8 cellular contexts compared by ENCODE assay signal in the genomic region with DNA sequence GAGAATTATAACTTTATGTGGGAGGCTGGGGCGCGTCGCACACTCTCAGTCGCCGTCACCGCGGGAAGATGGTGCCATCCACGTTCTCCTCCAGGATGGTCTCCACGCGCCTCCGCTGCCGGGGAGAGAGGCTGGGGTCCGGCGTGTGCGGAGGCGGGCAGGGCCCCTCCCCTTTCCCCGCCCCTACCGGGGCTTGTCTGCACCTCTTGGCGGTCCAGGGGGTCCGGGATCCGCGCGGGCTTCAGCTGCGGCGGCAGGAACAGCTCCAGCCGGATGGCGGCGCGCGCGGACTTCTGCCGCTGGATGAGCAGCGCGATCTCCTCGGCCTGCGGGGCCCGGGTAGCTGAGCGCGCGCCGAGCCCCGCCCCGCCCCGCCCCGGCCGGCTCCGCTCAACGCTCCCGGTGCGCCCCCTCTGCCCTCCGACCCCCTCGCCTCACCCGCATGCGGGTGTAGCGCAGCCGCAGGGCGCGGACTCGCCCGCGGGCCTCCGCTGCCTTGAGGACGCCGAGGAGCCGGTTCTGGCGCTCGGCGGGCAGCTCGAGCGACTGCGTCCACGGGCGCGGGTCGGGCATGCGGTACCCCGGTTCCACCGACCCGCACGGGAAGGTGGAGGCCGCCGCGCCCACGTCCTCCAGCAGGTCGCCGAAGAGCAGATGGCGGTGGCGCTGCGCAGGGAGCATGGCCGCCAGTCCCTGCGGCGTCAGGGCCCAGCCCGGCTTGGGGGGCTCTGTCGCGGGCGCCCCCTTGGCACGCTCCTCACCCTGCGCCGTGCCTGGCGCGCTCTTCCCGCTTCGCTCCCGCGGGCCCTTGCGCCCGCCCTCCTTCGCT. TPM values are rescaled to one million over a fixed set of nuclear protein-coding genes. Genes with fewer than 3 reads are reported as not detected.
DNase-seq lines count a peak whose midpoint lies in the region; ATAC-seq and TF ChIP-seq lines count a peak whose summit lies in the region.

No MANE protein-coding gene starts in this region.

- TF ChIP-seq RAD21 in Ishikawa (IDR thresholded peaks at IDR 0.05; ENCODE audit: low read depth) = peak; percentile 76

- no peaks in the 10 kb centered on the region for H3K9me3 ChIP-seq in tibial artery

- intact Hi-C loops in tibial artery (cut with DNase I; ENCODE audit: low total_unique reads) = no loop called here

- peaks cover 51% of the 10 kb centered on the region for H3K27me3 ChIP-seq in foreskin keratinocyte
- H3K27me3 ChIP-seq in tibial artery = peaks cover 3 to 38% of the 10 kb centered on the region in 2 donors

- TF ChIP-seq EP300 in Ishikawa (IDR thresholded peaks at IDR 0.05; ENCODE audit: borderline replicate concordance) = no peak

- peak; percentile 57 for ATAC-seq in foreskin keratinocyte
- ATAC-seq in GM21381 (IDR thresholded peaks at IDR 0.05; ENCODE audit: unreplicated experiment) = no peak

- H3K4me3 ChIP-seq in tibial artery = peak overlapping the region; percentile 46 to 57

- TF ChIP-seq CTCF in foreskin keratinocyte (conservative IDR thresholded peaks at IDR 0.05) (peak; percentile 80), tibial artery (IDR thresholded peaks at IDR 0.05) (peak; percentile 41 to 48)

- H3K27ac ChIP-seq in foreskin keratinocyte = no peak overlapping the region
- H3K27ac ChIP-seq in tibial artery = no peak overlapping the region

- H3K36me3 ChIP-seq in tibial artery = no peaks in the 10 kb centered on the region

- DNase-seq in COR-L47 (lab: John Stamatoyannopoulos, UW) (peak; percentile 87), RPMI8226 (peak; percentile 84), foreskin keratinocyte (peak in 1 of 2 donors; percentile 35), nucleus accumbens (lab: John Stamatoyannopoulos, UW) (peak in 43 of 56 donors; percentile 15 to 82 (median 54)), tibial artery (no peak)
- DNase-seq in activated gamma-delta T cell treated with anti-CD3 and anti-CD28 coated beads, Interleukin-2, amount 50 U/mL, for 16 hours (ENCODE audit: low read depth) = peak; percentile 46

- peaks cover 1% of the 10 kb centered on the region for H3K4me1 ChIP-seq in foreskin keratinocyte
- peaks cover 0 to 45% (median 23%) of the 10 kb centered on the region in 4 donors for H3K4me1 ChIP-seq in tibial artery

TF ChIP-seq in Ishikawa, 13 proteins besides CTCF, POLR2A, EP300 and RAD21:
- TF ChIP-seq, protein P1, sequence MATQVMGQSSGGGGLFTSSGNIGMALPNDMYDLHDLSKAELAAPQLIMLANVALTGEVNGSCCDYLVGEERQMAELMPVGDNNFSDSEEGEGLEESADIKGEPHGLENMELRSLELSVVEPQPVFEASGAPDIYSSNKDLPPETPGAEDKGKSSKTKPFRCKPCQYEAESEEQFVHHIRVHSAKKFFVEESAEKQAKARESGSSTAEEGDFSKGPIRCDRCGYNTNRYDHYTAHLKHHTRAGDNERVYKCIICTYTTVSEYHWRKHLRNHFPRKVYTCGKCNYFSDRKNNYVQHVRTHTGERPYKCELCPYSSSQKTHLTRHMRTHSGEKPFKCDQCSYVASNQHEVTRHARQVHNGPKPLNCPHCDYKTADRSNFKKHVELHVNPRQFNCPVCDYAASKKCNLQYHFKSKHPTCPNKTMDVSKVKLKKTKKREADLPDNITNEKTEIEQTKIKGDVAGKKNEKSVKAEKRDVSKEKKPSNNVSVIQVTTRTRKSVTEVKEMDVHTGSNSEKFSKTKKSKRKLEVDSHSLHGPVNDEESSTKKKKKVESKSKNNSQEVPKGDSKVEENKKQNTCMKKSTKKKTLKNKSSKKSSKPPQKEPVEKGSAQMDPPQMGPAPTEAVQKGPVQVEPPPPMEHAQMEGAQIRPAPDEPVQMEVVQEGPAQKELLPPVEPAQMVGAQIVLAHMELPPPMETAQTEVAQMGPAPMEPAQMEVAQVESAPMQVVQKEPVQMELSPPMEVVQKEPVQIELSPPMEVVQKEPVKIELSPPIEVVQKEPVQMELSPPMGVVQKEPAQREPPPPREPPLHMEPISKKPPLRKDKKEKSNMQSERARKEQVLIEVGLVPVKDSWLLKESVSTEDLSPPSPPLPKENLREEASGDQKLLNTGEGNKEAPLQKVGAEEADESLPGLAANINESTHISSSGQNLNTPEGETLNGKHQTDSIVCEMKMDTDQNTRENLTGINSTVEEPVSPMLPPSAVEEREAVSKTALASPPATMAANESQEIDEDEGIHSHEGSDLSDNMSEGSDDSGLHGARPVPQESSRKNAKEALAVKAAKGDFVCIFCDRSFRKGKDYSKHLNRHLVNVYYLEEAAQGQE (IDR thresholded peaks at IDR 0.05; ENCODE audit: low read depth) = no peak
- 0 out of 2 replicates have a peak, but pooled peaks have one; percentile 11 for TF ChIP-seq YY1 (IDR thresholded peaks at IDR 0.05; ENCODE audit: low read depth)
- peak; percentile 19; the same call in 1 of the 2 replicates for TF ChIP-seq TCF12 (IDR thresholded peaks at IDR 0.05; ENCODE audit: low read depth)
- TF ChIP-seq, protein P2, sequence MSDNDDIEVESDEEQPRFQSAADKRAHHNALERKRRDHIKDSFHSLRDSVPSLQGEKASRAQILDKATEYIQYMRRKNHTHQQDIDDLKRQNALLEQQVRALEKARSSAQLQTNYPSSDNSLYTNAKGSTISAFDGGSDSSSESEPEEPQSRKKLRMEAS (IDR thresholded peaks at IDR 0.05) = no peak
- peak; percentile 73 for TF ChIP-seq EGR1 (IDR thresholded peaks at IDR 0.05)

RNA-seq across cellular contexts. Expression of a gene that starts 0.6 kb away (rescaled TPM):
- total RNA-seq in foreskin keratinocyte = 0.17 TPM in 1 of 2 replicates, not detected in the other
- 0.12 TPM in 1 of 2 replicates, not detected in the other for polyA plus RNA-seq in foreskin keratinocyte

RNA-seq across cellular contexts. Expression of a gene that starts 3.7 kb away (rescaled TPM):
- total RNA-seq in foreskin keratinocyte = 0.10 and 0.14 TPM in 2 replicates
- polyA plus RNA-seq in foreskin keratinocyte = 0.12 and 0.14 TPM in 2 replicates

RNA-seq across cellular contexts. Expression of a gene that starts 4.3 kb away (rescaled TPM):
- 23.7 and 23.8 TPM in 2 replicates for total RNA-seq in foreskin keratinocyte
- 26.1 and 26.3 TPM in 2 replicates for polyA plus RNA-seq in foreskin keratinocyte

RNA-seq across cellular contexts. Expression of a gene that starts 20.6 kb away (rescaled TPM):
- 11.0 and 11.4 TPM in 2 replicates for total RNA-seq in foreskin keratinocyte
- 22.9 and 25.9 TPM in 2 replicates for polyA plus RNA-seq in foreskin keratinocyte

RNA-seq across cellular contexts. Expression of a gene that starts 23.8 kb away (rescaled TPM):
- not detected in 2 replicates for total RNA-seq in foreskin keratinocyte
- polyA plus RNA-seq in foreskin keratinocyte = not detected in 2 replicates

Comparison
In these comparisons a context has a peak if more than half of its experiments do, and no peak if none do; other contexts are left out.
1. DNase-seq: peak in COR-L47 (single experiment), RPMI8226 (single experiment), activated gamma-delta T cell treated with anti-CD3 and anti-CD28 coated beads, Interleukin-2, amount 50 U/mL, for 16 hours (single experiment) and nucleus accumbens (43 of 56); none in tibial artery (0 of 2).